Comparison of ENCODE assay signal across 25 cellular contexts in genomic region chr6:157498817-157499216, GRCh38.
DNase-seq lines count a peak whose midpoint lies in the region; ATAC-seq and TF ChIP-seq lines count a peak whose summit lies in the region.
"Had no signal": no experiment of that assay in that cellular context is flagged by ENCODE, and none has a peak within 500 bp of the region (broad histone marks: within the 10 kb centered on the region; RNA-seq: fewer than 3 reads in every experiment).

No MANE protein-coding gene starts in this region.

- H3K27ac Mint-ChIP-seq in activated CD4-positive, alpha-beta T cell treated with anti-CD3 and anti-CD28 coated beads for 36 hours, result no peak overlapping the region
- H3K27ac Mint-ChIP-seq in activated CD4-positive, alpha-beta T cell treated with anti-CD3 and anti-CD28 coated beads, Interleukin-2, amount 10 ng/mL, durations not matched to agents 24 days and 14 days, result no peak overlapping the region
- peak overlapping the region; percentile 18 for H3K27ac Mint-ChIP-seq in activated T-helper 2 cell treated with anti-CD3 and anti-CD28 coated beads, Interferon-gamma antibody, Interleukin-2, Interleukin-4, amounts not matched to agents 10 μg/mL and 5 μg/mL and 100 μg/mL, durations not matched to agents 14 hours and 24 hours and 36 hours
- no peak overlapping the region for H3K27ac Mint-ChIP-seq in stimulated activated naive B cell treated with anti-CD40 and anti-IgM and Interleukin-4, amounts not matched to agents 10 μg/mL and 1 μg/mL and 100 μg/mL, for 72 hours
- H3K27ac Mint-ChIP-seq: GM23338, T-cell had no signal

- peaks cover 23% of the 10 kb centered on the region for H3K4me1 Mint-ChIP-seq in activated CD4-positive, alpha-beta T cell treated with anti-CD3 and anti-CD28 coated beads for 36 hours
- H3K4me1 Mint-ChIP-seq in activated CD4-positive, alpha-beta T cell treated with anti-CD3 and anti-CD28 coated beads, Interleukin-2, amount 10 ng/mL, durations not matched to agents 24 days and 14 days, result peaks cover 27% of the 10 kb centered on the region
- H3K4me1 Mint-ChIP-seq in activated T-helper 2 cell treated with anti-CD3 and anti-CD28 coated beads, Interferon-gamma antibody, Interleukin-2, Interleukin-4, amounts not matched to agents 10 μg/mL and 5 μg/mL and 100 μg/mL, durations not matched to agents 14 hours and 24 hours and 36 hours (ENCODE audit: low read depth), result peaks cover 35% of the 10 kb centered on the region
- peaks cover 32 to 33% of the 10 kb centered on the region in 2 donors for H3K4me1 Mint-ChIP-seq in stimulated activated naive B cell treated with anti-CD40 and anti-IgM and Interleukin-4, amounts not matched to agents 10 μg/mL and 1 μg/mL and 100 μg/mL, for 72 hours

- TF ChIP-seq POLR2A in stomach (IDR thresholded peaks at IDR 0.05), result no peak

- 86 to 93% (median 91%) methylated on average over 2 of the region's 2 CpGs for WGBS in stomach, 5 donors

- no peaks in the 10 kb centered on the region for H3K36me3 ChIP-seq in stomach
- H3K36me3 ChIP-seq: Peyer's patch had no signal

- H3K4me1 ChIP-seq in stomach, result peaks cover 0 to 7% (median 0%) of the 10 kb centered on the region in 4 donors
- H3K4me1 ChIP-seq: Caco-2, Peyer's patch had no signal

- TF ChIP-seq CTCF in stomach (IDR thresholded peaks at IDR 0.05), result no peak

- ATAC-seq in activated CD4-positive, alpha-beta T cell treated with anti-CD3 and anti-CD28 coated beads for 36 hours, result peak; percentile 66
- peak; percentile 18 for ATAC-seq in GM19468 (IDR thresholded peaks at IDR 0.05; ENCODE audit: extremely low read depth, unreplicated experiment)
- peak; percentile 62 to 73 for ATAC-seq in stimulated activated naive B cell treated with anti-CD40 and anti-IgM and Interleukin-4, amounts not matched to agents 10 μg/mL and 1 μg/mL and 100 μg/mL, for 72 hours (replicated peaks)
- ATAC-seq: GM23338, T-cell had no signal

- no peak overlapping the region for H3K4me3 ChIP-seq in stomach
- H3K4me3 ChIP-seq: BLaER1 treated with 17β-estradiol and CSF1 and Interleukin-3, amounts not matched to agents 10 nM and 100 nM; GM23338; Peyer's patch had no signal

- CTCF ChIA-PET in activated CD4-positive, alpha-beta T cell treated with anti-CD3 and anti-CD28 coated beads for 36 hours (lab: Charles Lee), result interaction anchor here (0.6 to 1.2 kb wide), 2 partner anchors 13 to 52 kb away, joined by 3 read pairs; no protein-coding TSS in a partner anchor

- TF ChIP-seq EP300 in stomach (IDR thresholded peaks at IDR 0.05), result no peak

- no peaks in the 10 kb centered on the region for H3K27me3 Mint-ChIP-seq in activated CD4-positive, alpha-beta T cell treated with anti-CD3 and anti-CD28 coated beads for 36 hours
- no peaks in the 10 kb centered on the region for H3K27me3 Mint-ChIP-seq in activated CD4-positive, alpha-beta T cell treated with anti-CD3 and anti-CD28 coated beads, Interleukin-2, amount 10 ng/mL, durations not matched to agents 24 days and 14 days
- peaks cover 2% of the 10 kb centered on the region for H3K27me3 Mint-ChIP-seq in activated T-helper 2 cell treated with anti-CD3 and anti-CD28 coated beads, Interferon-gamma antibody, Interleukin-2, Interleukin-4, amounts not matched to agents 10 μg/mL and 5 μg/mL and 100 μg/mL, durations not matched to agents 14 hours and 24 hours and 36 hours (ENCODE audit: low read depth)
- no peaks in the 10 kb centered on the region for H3K27me3 Mint-ChIP-seq in stimulated activated naive B cell treated with anti-CD40 and anti-IgM and Interleukin-4, amounts not matched to agents 10 μg/mL and 1 μg/mL and 100 μg/mL, for 72 hours
- H3K27me3 Mint-ChIP-seq: T-cell had no signal

- no peaks in the 10 kb centered on the region for H3K27me3 ChIP-seq in stomach
- H3K27me3 ChIP-seq: BLaER1 treated with 17β-estradiol and CSF1 and Interleukin-3, amounts not matched to agents 10 nM and 100 nM; Peyer's patch had no signal

- POLR2A ChIA-PET in activated CD4-positive, alpha-beta T cell treated with anti-CD3 and anti-CD28 coated beads for 36 hours (lab: Charles Lee), result interaction anchor here (0.6 to 0.7 kb wide), 2 partner anchors 128 to 166 kb away, joined by 5 to 10 read pairs; no protein-coding TSS in a partner anchor

- H3K9me3 ChIP-seq in stomach, result no peaks in the 10 kb centered on the region
- H3K9me3 ChIP-seq: Caco-2, Peyer's patch had no signal

- no peak overlapping the region for H3K4me3 Mint-ChIP-seq in activated CD4-positive, alpha-beta T cell treated with anti-CD3 and anti-CD28 coated beads for 36 hours
- no peak overlapping the region for H3K4me3 Mint-ChIP-seq in activated CD4-positive, alpha-beta T cell treated with anti-CD3 and anti-CD28 coated beads, Interleukin-2, amount 10 ng/mL, durations not matched to agents 24 days and 14 days
- H3K4me3 Mint-ChIP-seq in activated T-helper 2 cell treated with anti-CD3 and anti-CD28 coated beads, Interferon-gamma antibody, Interleukin-2, Interleukin-4, amounts not matched to agents 10 μg/mL and 5 μg/mL and 100 μg/mL, durations not matched to agents 14 hours and 24 hours and 36 hours (ENCODE audit: low read depth), result no peak overlapping the region
- no peak overlapping the region for H3K4me3 Mint-ChIP-seq in stimulated activated naive B cell treated with anti-CD40 and anti-IgM and Interleukin-4, amounts not matched to agents 10 μg/mL and 1 μg/mL and 100 μg/mL, for 72 hours
- H3K4me3 Mint-ChIP-seq: CD4-positive, alpha-beta memory T cell; GM23338; T-cell had no signal

- no peaks in the 10 kb centered on the region for H3K36me3 Mint-ChIP-seq in activated CD4-positive, alpha-beta T cell treated with anti-CD3 and anti-CD28 coated beads for 36 hours (ENCODE audit: low read depth)
- peaks cover 25% of the 10 kb centered on the region for H3K36me3 Mint-ChIP-seq in activated CD4-positive, alpha-beta T cell treated with anti-CD3 and anti-CD28 coated beads, Interleukin-2, amount 10 ng/mL, durations not matched to agents 24 days and 14 days (ENCODE audit: low read depth)
- H3K36me3 Mint-ChIP-seq in activated T-helper 2 cell treated with anti-CD3 and anti-CD28 coated beads, Interferon-gamma antibody, Interleukin-2, Interleukin-4, amounts not matched to agents 10 μg/mL and 5 μg/mL and 100 μg/mL, durations not matched to agents 14 hours and 24 hours and 36 hours (ENCODE audit: low read depth), result peaks cover 16% of the 10 kb centered on the region
- H3K36me3 Mint-ChIP-seq in stimulated activated naive B cell treated with anti-CD40 and anti-IgM and Interleukin-4, amounts not matched to agents 10 μg/mL and 1 μg/mL and 100 μg/mL, for 72 hours, result peaks cover 19 to 29% of the 10 kb centered on the region in 2 donors
- H3K36me3 Mint-ChIP-seq: T-cell had no signal

- peaks cover 7% of the 10 kb centered on the region for H3K9me3 Mint-ChIP-seq in activated CD4-positive, alpha-beta T cell treated with anti-CD3 and anti-CD28 coated beads for 36 hours (ENCODE audit: low read depth)
- H3K9me3 Mint-ChIP-seq in activated CD4-positive, alpha-beta T cell treated with anti-CD3 and anti-CD28 coated beads, Interleukin-2, amount 10 ng/mL, durations not matched to agents 24 days and 14 days, result peaks cover 22% of the 10 kb centered on the region
- peaks cover 17% of the 10 kb centered on the region for H3K9me3 Mint-ChIP-seq in activated T-helper 2 cell treated with anti-CD3 and anti-CD28 coated beads, Interferon-gamma antibody, Interleukin-2, Interleukin-4, amounts not matched to agents 10 μg/mL and 5 μg/mL and 100 μg/mL, durations not matched to agents 14 hours and 24 hours and 36 hours
- H3K9me3 Mint-ChIP-seq in stimulated activated naive B cell treated with anti-CD40 and anti-IgM and Interleukin-4, amounts not matched to agents 10 μg/mL and 1 μg/mL and 100 μg/mL, for 72 hours, result peaks cover 9% of the 10 kb centered on the region in 2 donors

- no peak overlapping the region for H3K27ac ChIP-seq in stomach
- H3K27ac ChIP-seq: 22Rv1; BLaER1 treated with 17β-estradiol and CSF1 and Interleukin-3, amounts not matched to agents 10 nM and 100 nM; Peyer's patch had no signal

- intact Hi-C loops in activated CD4-positive, alpha-beta T cell treated with anti-CD3 and anti-CD28 coated beads for 36 hours (cut with DNase I, micrococcal nuclease), result no loop called here
- intact Hi-C loops in activated CD4-positive, alpha-beta T cell treated with anti-CD3 and anti-CD28 coated beads, Interleukin-2, amount 10 ng/mL, durations not matched to agents 24 days and 14 days (cut with micrococcal nuclease), result loop anchor here (5.0 kb wide), 1 partner anchor 72 kb away; no protein-coding TSS in a partner anchor
- intact Hi-C loops in activated T-helper 2 cell treated with anti-CD3 and anti-CD28 coated beads, Interferon-gamma antibody, Interleukin-2, Interleukin-4, amounts not matched to agents 10 μg/mL and 5 μg/mL and 100 μg/mL, durations not matched to agents 14 hours and 24 hours and 36 hours (cut with micrococcal nuclease), result loop anchor here (5.0 kb wide), 1 partner anchor 38 kb away; no protein-coding TSS in a partner anchor
- intact Hi-C loops in stomach (cut with DNase I; ENCODE audit: low total_unique reads), result no loop called here

- DNase-seq in activated CD4-positive, alpha-beta T cell treated with anti-CD3 and anti-CD28 coated beads for 36 hours, result no peak
- no peak for DNase-seq in activated CD4-positive, alpha-beta T cell treated with anti-CD3 and anti-CD28 coated beads, Interleukin-2, amount 10 ng/mL, durations not matched to agents 24 days and 14 days
- DNase-seq in activated T-helper 2 cell treated with anti-CD3 and anti-CD28 coated beads, Interferon-gamma antibody, Interleukin-2, Interleukin-4, amounts not matched to agents 10 μg/mL and 5 μg/mL and 100 μg/mL, durations not matched to agents 14 hours and 24 hours and 36 hours (ENCODE audit: low spot score), result no peak
- no peak for DNase-seq in stimulated activated naive B cell treated with anti-CD40 and anti-IgM and Interleukin-4, amounts not matched to agents 10 μg/mL and 1 μg/mL and 100 μg/mL, for 72 hours
- DNase-seq in Ammon's horn (ENCODE audit: low spot score), result no peak
- no peak for DNase-seq in NCI-H187 (lab: John Stamatoyannopoulos, UW)
- DNase-seq in stomach, result no peak
- DNase-seq: ACHN; Caco-2; CD4-positive, alpha-beta memory T cell; DMS 273 treated with DMSO at 0.1 percent for 48 hours; DMS79 treated with DMSO at 0.1 percent for 48 hours; HCEC 1CT; NCI-H1092 treated with DMSO at 0.1 percent for 48 hours; NCI-H1436 treated with DMSO at 0.1 percent for 48 hours; NCI-H2029; NCI-H226; NCI-H510A treated with DMSO at 0.1 percent for 48 hours; NCI-H748 treated with DMSO at 0.1 percent for 48 hours; Peyer's patch; T-cell had no signal

Comparison
In these comparisons a context has a peak if more than half of its experiments do, and no peak if none do; other contexts are left out.
1. intact Hi-C loops: an anchor here in activated CD4-positive, alpha-beta T cell treated with anti-CD3 and anti-CD28 coated beads, Interleukin-2, amount 10 ng/mL, durations not matched to agents 24 days and 14 days (5.0 kb wide) and activated T-helper 2 cell treated with anti-CD3 and anti-CD28 coated beads, Interferon-gamma antibody, Interleukin-2, Interleukin-4, amounts not matched to agents 10 μg/mL and 5 μg/mL and 100 μg/mL, durations not matched to agents 14 hours and 24 hours and 36 hours (5.0 kb wide); none called in activated CD4-positive, alpha-beta T cell treated with anti-CD3 and anti-CD28 coated beads for 36 hours and stomach.